1 cellular context compared by ENCODE assay signal in the genomic region with DNA sequence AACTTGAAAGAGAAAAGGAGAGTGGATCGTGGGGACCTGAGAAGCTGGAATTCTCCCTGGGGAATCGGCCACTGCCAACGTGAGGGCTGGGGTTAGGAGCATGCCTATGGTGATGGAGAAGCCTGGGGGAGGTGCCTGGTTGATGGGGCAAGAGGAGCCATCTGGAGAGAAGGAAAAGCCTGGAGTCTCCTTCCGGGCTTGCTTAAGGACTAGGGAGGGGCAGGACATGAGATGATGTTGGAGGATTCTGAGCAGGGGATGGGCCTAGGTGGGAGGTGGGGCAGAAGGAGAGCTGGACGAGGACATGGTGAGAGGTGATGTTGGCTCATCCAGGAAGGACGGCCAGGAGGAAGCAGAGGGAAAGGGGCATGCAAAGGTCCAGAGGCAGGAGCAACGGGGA.
TF ChIP-seq lines count a peak whose summit lies in the region.

No MANE protein-coding gene starts in this region.

TF ChIP-seq in IMR-90, 13 proteins besides CTCF, POLR2A, EP300 and RAD21:
- TF ChIP-seq MXI1 (IDR thresholded peaks at IDR 0.05; ENCODE audit: borderline replicate concordance, low read depth, low read length) (no peak), SMC3 (IDR thresholded peaks at IDR 0.05; ENCODE audit: low read depth, low read length) (no peak), MAFK (IDR thresholded peaks at IDR 0.05; ENCODE audit: low read depth, low read length) (no peak), RFX5 (IDR thresholded peaks at IDR 0.05; ENCODE audit: low read depth, low read length) (no peak), MAZ (IDR thresholded peaks at IDR 0.05; ENCODE audit: borderline replicate concordance, low read depth, low read length) (no peak), RCOR1 (IDR thresholded peaks at IDR 0.05; ENCODE audit: insufficient replicate concordance, low read length) (no peak), CHD1 (IDR thresholded peaks at IDR 0.05; ENCODE audit: low read depth, low read length) (no peak), FOS (IDR thresholded peaks at IDR 0.05; ENCODE audit: low read depth, low read length) (no peak), BHLHE40 (IDR thresholded peaks at IDR 0.05; ENCODE audit: low read depth, low read length) (no peak), CEBPB (IDR thresholded peaks at IDR 0.05; ENCODE audit: low read depth, low read length) (no peak), NFE2L2 (IDR thresholded peaks at IDR 0.05; ENCODE audit: low read depth, low read length) (no peak)
- TF ChIP-seq, protein P1, sequence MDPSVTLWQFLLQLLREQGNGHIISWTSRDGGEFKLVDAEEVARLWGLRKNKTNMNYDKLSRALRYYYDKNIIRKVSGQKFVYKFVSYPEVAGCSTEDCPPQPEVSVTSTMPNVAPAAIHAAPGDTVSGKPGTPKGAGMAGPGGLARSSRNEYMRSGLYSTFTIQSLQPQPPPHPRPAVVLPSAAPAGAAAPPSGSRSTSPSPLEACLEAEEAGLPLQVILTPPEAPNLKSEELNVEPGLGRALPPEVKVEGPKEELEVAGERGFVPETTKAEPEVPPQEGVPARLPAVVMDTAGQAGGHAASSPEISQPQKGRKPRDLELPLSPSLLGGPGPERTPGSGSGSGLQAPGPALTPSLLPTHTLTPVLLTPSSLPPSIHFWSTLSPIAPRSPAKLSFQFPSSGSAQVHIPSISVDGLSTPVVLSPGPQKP (IDR thresholded peaks at IDR 0.05; ENCODE audit: borderline replicate concordance, low read depth, low read length), result no peak
- TF ChIP-seq, protein P2, sequence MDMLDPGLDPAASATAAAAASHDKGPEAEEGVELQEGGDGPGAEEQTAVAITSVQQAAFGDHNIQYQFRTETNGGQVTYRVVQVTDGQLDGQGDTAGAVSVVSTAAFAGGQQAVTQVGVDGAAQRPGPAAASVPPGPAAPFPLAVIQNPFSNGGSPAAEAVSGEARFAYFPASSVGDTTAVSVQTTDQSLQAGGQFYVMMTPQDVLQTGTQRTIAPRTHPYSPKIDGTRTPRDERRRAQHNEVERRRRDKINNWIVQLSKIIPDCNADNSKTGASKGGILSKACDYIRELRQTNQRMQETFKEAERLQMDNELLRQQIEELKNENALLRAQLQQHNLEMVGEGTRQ (IDR thresholded peaks at IDR 0.05; ENCODE audit: low read depth, low read length), result no peak
